ENCODE assay signal across 1 cellular context in the genomic region with DNA sequence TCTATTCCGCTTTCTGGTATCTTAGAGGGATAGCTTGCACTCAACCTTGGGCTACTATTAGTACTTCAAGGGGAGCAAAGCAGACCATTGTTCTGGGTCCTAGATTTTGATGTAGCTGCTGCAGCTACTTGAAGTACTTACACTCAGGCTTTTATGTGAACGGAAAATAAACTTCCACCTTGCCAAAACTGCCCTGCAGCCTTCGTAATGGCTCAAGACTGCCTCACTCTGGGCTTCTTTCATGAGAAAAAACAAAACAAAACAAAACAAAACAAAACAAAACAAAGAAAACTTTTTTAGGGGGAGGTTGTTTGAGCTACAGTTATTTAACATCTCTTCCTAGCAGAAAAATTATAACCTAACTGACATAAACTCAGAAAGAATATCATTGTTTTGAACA.
TF ChIP-seq lines count a peak whose summit lies in the region.

No MANE protein-coding gene starts in this region.

TF ChIP-seq in GM23338, 12 proteins besides CTCF, POLR2A, EP300 and RAD21 (continued from another document):
- TF ChIP-seq, protein P1, sequence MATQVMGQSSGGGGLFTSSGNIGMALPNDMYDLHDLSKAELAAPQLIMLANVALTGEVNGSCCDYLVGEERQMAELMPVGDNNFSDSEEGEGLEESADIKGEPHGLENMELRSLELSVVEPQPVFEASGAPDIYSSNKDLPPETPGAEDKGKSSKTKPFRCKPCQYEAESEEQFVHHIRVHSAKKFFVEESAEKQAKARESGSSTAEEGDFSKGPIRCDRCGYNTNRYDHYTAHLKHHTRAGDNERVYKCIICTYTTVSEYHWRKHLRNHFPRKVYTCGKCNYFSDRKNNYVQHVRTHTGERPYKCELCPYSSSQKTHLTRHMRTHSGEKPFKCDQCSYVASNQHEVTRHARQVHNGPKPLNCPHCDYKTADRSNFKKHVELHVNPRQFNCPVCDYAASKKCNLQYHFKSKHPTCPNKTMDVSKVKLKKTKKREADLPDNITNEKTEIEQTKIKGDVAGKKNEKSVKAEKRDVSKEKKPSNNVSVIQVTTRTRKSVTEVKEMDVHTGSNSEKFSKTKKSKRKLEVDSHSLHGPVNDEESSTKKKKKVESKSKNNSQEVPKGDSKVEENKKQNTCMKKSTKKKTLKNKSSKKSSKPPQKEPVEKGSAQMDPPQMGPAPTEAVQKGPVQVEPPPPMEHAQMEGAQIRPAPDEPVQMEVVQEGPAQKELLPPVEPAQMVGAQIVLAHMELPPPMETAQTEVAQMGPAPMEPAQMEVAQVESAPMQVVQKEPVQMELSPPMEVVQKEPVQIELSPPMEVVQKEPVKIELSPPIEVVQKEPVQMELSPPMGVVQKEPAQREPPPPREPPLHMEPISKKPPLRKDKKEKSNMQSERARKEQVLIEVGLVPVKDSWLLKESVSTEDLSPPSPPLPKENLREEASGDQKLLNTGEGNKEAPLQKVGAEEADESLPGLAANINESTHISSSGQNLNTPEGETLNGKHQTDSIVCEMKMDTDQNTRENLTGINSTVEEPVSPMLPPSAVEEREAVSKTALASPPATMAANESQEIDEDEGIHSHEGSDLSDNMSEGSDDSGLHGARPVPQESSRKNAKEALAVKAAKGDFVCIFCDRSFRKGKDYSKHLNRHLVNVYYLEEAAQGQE (IDR thresholded peaks at IDR 0.05; ENCODE audit: unreplicated experiment): no peak
- TF ChIP-seq ZNF114 (CRISPR knock-in tag; IDR thresholded peaks at IDR 0.05): no peak
- TF ChIP-seq ZNF331 (CRISPR knock-in tag; IDR thresholded peaks at IDR 0.05; ENCODE audit: low read depth): no peak
- no peak for TF ChIP-seq CREB1 (CRISPR knock-in tag; IDR thresholded peaks at IDR 0.05; ENCODE audit: low read depth)
